ENCODE assay signal across 14 cellular contexts in the genomic region with DNA sequence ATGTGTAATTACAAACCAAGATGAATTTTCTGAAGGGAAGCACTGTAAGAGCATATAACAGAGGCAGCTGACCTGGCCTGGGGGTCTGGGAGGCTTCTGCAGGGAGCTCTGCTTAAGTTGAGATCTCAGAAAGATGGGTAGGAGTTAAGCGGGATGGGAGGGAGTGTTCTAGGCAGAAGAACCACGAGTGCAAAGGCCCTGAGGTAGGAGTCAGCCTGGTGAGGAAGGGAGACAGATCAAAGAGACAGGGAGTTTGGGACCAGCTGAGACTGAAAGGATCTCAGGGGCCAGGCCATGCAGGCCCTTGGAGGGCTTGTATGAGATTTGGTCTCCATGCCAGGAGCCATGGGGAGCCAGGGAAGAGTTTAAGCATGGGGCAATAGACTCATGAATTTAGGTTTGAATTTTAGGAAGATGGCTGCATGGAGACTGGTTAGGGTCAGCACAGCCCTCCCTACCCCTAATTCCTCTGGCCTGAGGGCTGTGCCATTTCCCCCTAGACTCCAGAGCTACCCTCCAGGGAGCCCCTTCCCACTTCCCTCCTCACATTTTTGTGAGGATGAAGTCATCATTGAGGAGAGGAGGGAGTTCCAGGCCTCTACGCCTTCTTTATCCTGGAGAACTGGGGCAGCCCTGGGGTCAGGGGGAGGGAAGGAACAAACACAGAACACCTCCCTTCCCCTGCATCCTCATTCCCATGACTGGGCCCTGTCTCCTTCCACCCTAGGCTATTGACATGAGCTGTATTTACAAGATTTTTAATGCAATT.
"Had no signal": no experiment of that assay in that cellular context is flagged by ENCODE, and none has a peak within 500 bp of the region (broad histone marks: within the 10 kb centered on the region; RNA-seq: fewer than 3 reads in every experiment).

No MANE protein-coding gene starts in this region.

- H3K4me3 Mint-ChIP-seq: activated CD4-positive, alpha-beta T cell treated with anti-CD3 and anti-CD28 coated beads for 36 hours; activated CD8-positive, alpha-beta T cell treated with anti-CD3 and anti-CD28 coated beads for 36 hours; naive thymus-derived CD8-positive, alpha-beta T cell had no signal

- H3K9me3 ChIP-seq: mucosa of descending colon, suprapubic skin, upper lobe of right lung had no signal

- ATAC-seq: activated CD4-positive, alpha-beta T cell treated with anti-CD3 and anti-CD28 coated beads for 36 hours; activated CD8-positive, alpha-beta T cell treated with anti-CD3 and anti-CD28 coated beads for 36 hours; mucosa of descending colon; naive thymus-derived CD8-positive, alpha-beta T cell; stimulated activated naive CD8-positive, alpha-beta T cell treated with anti-CD3 and anti-CD28 coated beads, Interleukin-15, Interleukin-2, amounts not matched to agents 100 U/mL and 50 U/mL, for 24 hours; upper lobe of right lung had no signal

- H3K36me3 ChIP-seq: cardiac muscle cell, suprapubic skin, upper lobe of right lung had no signal

- H3K27me3 ChIP-seq: upper lobe of right lung had no signal

- H3K27ac ChIP-seq: cardiac muscle cell, suprapubic skin, upper lobe of right lung had no signal

- DNase-seq: activated CD4-positive, alpha-beta T cell treated with anti-CD3 and anti-CD28 coated beads for 36 hours; activated CD8-positive, alpha-beta memory T cell treated with anti-CD3 and anti-CD28 coated beads, Interleukin-2, amount 50 U/mL, for 4 hours; activated CD8-positive, alpha-beta T cell treated with anti-CD3 and anti-CD28 coated beads for 36 hours; activated naive CD4-positive, alpha-beta T cell; mucosa of descending colon; naive thymus-derived CD8-positive, alpha-beta T cell; stimulated activated CD4-positive, alpha-beta T cell treated with anti-CD3 and anti-CD28 coated beads, Interleukin-4, amount 100 ng/mL, for 1 hour; stimulated activated CD8-positive, alpha-beta memory T cell treated with anti-CD3 and anti-CD28 coated beads, Interleukin-4, amount 100 ng/mL, for 48 hours; stimulated activated naive CD8-positive, alpha-beta T cell treated with anti-CD3 and anti-CD28 coated beads, Interleukin-15, Interleukin-2, amounts not matched to agents 100 U/mL and 50 U/mL, for 24 hours; T-helper 2 cell; upper lobe of right lung had no signal

- H3K36me3 Mint-ChIP-seq: naive thymus-derived CD8-positive, alpha-beta T cell had no signal

- H3K4me3 ChIP-seq: cardiac muscle cell, lung, mucosa of descending colon, suprapubic skin, upper lobe of right lung had no signal

- H3K27ac Mint-ChIP-seq: activated CD4-positive, alpha-beta T cell treated with anti-CD3 and anti-CD28 coated beads for 36 hours; activated CD8-positive, alpha-beta T cell treated with anti-CD3 and anti-CD28 coated beads for 36 hours had no signal
